Comparison of ENCODE assay signal across 15 cellular contexts in genomic region chr2:132489150-132489549, GRCh38.
A peak's percentile ranks its signal among the peaks of the same experiment; 100 is the strongest.
DNase-seq lines count a peak whose midpoint lies in the region; ATAC-seq and TF ChIP-seq lines count a peak whose summit lies in the region.
"Had no signal": no experiment of that assay in that cellular context is flagged by ENCODE, and none has a peak within 500 bp of the region (broad histone marks: within the 10 kb centered on the region; RNA-seq: fewer than 3 reads in every experiment).

No MANE protein-coding gene starts in this region.

- intact Hi-C loops in mucosa of descending colon (cut with DNase I, micrococcal nuclease), result no loop called here
- intact Hi-C loops in natural killer cell (cut with micrococcal nuclease), result no loop called here

- H2AFZ ChIP-seq in DND-41 (ENCODE audit: low read depth, low read length), result no peak overlapping the region

- H3K27me3 ChIP-seq in DND-41 (ENCODE audit: insufficient read depth, low read length, poor library complexity) (no peaks in the 10 kb centered on the region), MG63 (no peaks in the 10 kb centered on the region)
- H3K27me3 ChIP-seq: uterus had no signal

- H3K4me2 ChIP-seq in DND-41 (ENCODE audit: insufficient read depth, low read length), result no peak overlapping the region

- no peaks in the 10 kb centered on the region for H3K27me3 Mint-ChIP-seq in natural killer cell (ENCODE audit: low read depth in 2 of 2)
- H3K27me3 Mint-ChIP-seq: activated CD4-positive, alpha-beta T cell treated with anti-CD3 and anti-CD28 coated beads, Interleukin-2, amount 10 ng/mL, durations not matched to agents 7 days and 5 days; CD4-positive, alpha-beta memory T cell had no signal

- ATAC-seq in DND-41 (ENCODE audit: insufficient read depth, low read depth) (peak; percentile 57; the same call in 2 of the 3 replicates), mucosa of descending colon (no peak), HG02885 (IDR thresholded peaks at IDR 0.05; ENCODE audit: poor library complexity, unreplicated experiment) (no peak), GM18502 (IDR thresholded peaks at IDR 0.05; ENCODE audit: poor library complexity, unreplicated experiment) (no peak), GM21619 (IDR thresholded peaks at IDR 0.05; ENCODE audit: unreplicated experiment) (no peak), natural killer cell (no peak)

- DNase-seq in DND-41 (peak; percentile 39), MG63 (peak; percentile 46), fibroblast of pulmonary artery (ENCODE audit: low read depth) (peak; percentile 12), mucosa of descending colon (peak in 2 of 3 donors; percentile 25 to 44), natural killer cell (no peak)
- DNase-seq: activated CD4-positive, alpha-beta T cell treated with anti-CD3 and anti-CD28 coated beads, Interleukin-2, amount 10 ng/mL, durations not matched to agents 7 days and 5 days; CD4-positive, alpha-beta memory T cell; HFFc6; NCI-H1092; NCI-H69; uterus had no signal

- no peak overlapping the region for H3K27ac ChIP-seq in DND-41 (ENCODE audit: low read length)
- H3K27ac ChIP-seq: SK-N-MC, uterus had no signal

- H3K79me2 ChIP-seq in DND-41 (ENCODE audit: insufficient read depth, low read length), result no peaks in the 10 kb centered on the region

- H3K4me3 Mint-ChIP-seq in natural killer cell, result no peak overlapping the region
- H3K4me3 Mint-ChIP-seq: activated CD4-positive, alpha-beta T cell treated with anti-CD3 and anti-CD28 coated beads, Interleukin-2, amount 10 ng/mL, durations not matched to agents 7 days and 5 days; CD4-positive, alpha-beta memory T cell; HFFc6 had no signal

- H3K27ac Mint-ChIP-seq in natural killer cell, result no peak overlapping the region
- H3K27ac Mint-ChIP-seq: activated CD4-positive, alpha-beta T cell treated with anti-CD3 and anti-CD28 coated beads, Interleukin-2, amount 10 ng/mL, durations not matched to agents 7 days and 5 days; CD4-positive, alpha-beta memory T cell; HFFc6 had no signal

- TF ChIP-seq CTCF in DND-41 (IDR thresholded peaks at IDR 0.05; ENCODE audit: borderline replicate concordance, extremely low read depth, low read length, poor library complexity, severe bottlenecking), result no peak
- TF ChIP-seq CTCF in fibroblast of pulmonary artery (IDR thresholded peaks at IDR 0.05; ENCODE audit: low read length, missing control alignments), result no peak
- no peak for TF ChIP-seq CTCF in mucosa of descending colon (IDR thresholded peaks at IDR 0.05)
- no peak for TF ChIP-seq CTCF in natural killer cell (IDR thresholded peaks at IDR 0.05)

- no peaks in the 10 kb centered on the region for H3K4me1 ChIP-seq in DND-41 (ENCODE audit: insufficient read depth, low read length)
- no peaks in the 10 kb centered on the region for H3K4me1 ChIP-seq in mucosa of descending colon (ENCODE audit: low read depth)
- H3K4me1 ChIP-seq: uterus had no signal

- no peak overlapping the region for H3K4me3 ChIP-seq in DND-41 (ENCODE audit: low read depth in 1 of 2, low read length in 2 of 2)
- no peak overlapping the region for H3K4me3 ChIP-seq in MG63
- no peak overlapping the region for H3K4me3 ChIP-seq in fibroblast of pulmonary artery (replicated peaks; ENCODE audit: low read depth, low read length)
- H3K4me3 ChIP-seq in mucosa of descending colon, result no peak overlapping the region
- H3K4me3 ChIP-seq: SK-N-MC, uterus had no signal

- no peaks in the 10 kb centered on the region for H3K36me3 ChIP-seq in DND-41 (ENCODE audit: insufficient read depth, low read length)
- no peaks in the 10 kb centered on the region for H3K36me3 ChIP-seq in MG63
- H3K36me3 ChIP-seq in mucosa of descending colon (ENCODE audit: low read depth), result no peaks in the 10 kb centered on the region
- H3K36me3 ChIP-seq: uterus had no signal

- H4K20me1 ChIP-seq in DND-41 (ENCODE audit: insufficient read depth, low read length), result no peaks in the 10 kb centered on the region

- H3K4me1 Mint-ChIP-seq in natural killer cell, result no peaks in the 10 kb centered on the region
- H3K4me1 Mint-ChIP-seq: activated CD4-positive, alpha-beta T cell treated with anti-CD3 and anti-CD28 coated beads, Interleukin-2, amount 10 ng/mL, durations not matched to agents 7 days and 5 days; CD4-positive, alpha-beta memory T cell had no signal

- no peaks in the 10 kb centered on the region for H3K36me3 Mint-ChIP-seq in natural killer cell
- H3K36me3 Mint-ChIP-seq: CD4-positive, alpha-beta memory T cell had no signal

- no peak overlapping the region for H3K9ac ChIP-seq in DND-41 (ENCODE audit: low read depth, low read length)

- H3K9me3 ChIP-seq in DND-41 (ENCODE audit: insufficient read depth, low read length, severe bottlenecking) (no peaks in the 10 kb centered on the region), MG63 (no peaks in the 10 kb centered on the region), mucosa of descending colon (no peaks in the 10 kb centered on the region)
- H3K9me3 ChIP-seq: uterus had no signal

- H3K9me3 Mint-ChIP-seq in natural killer cell, result peaks cover 0 to 11% of the 10 kb centered on the region in 2 donors
- H3K9me3 Mint-ChIP-seq: activated CD4-positive, alpha-beta T cell treated with anti-CD3 and anti-CD28 coated beads, Interleukin-2, amount 10 ng/mL, durations not matched to agents 7 days and 5 days had no signal
